Comparison of ENCODE assay signal across 26 cellular contexts in the genomic region with DNA sequence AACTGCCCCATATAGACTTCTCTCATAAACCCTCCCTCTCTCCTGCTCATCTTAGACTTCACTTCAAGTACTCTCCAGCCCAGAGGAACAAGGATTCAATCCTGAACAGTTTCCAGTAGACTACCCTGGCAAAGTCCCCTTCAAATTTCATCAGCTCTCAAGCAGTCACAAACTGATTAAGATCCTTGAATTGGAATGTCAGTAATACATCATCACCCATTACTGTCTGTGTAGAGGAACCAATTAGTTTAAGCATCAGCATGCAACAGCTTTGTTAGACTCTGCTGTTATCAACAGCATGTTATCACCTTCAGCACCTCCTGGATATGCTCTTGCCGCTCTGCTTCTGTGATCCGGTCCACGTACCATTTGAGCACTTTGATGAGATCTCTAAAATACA.
"Had no signal": no experiment of that assay in that cellular context is flagged by ENCODE, and none has a peak within 500 bp of the region (broad histone marks: within the 10 kb centered on the region; RNA-seq: fewer than 3 reads in every experiment).

No MANE protein-coding gene starts in this region.

- H3K36me3 Mint-ChIP-seq: memory B cell; natural killer cell treated with Interleukin-12 subunit alpha and Interleukin-12 subunit beta and Interleukin-15 and Interleukin-18, amount 100 ng/mL, for 72 hours; stimulated activated naive B cell treated with anti-CD40 and anti-IgM and Interleukin-4, amounts not matched to agents 10 μg/mL and 1 μg/mL and 100 μg/mL, for 72 hours had no signal

- H3K9me3 ChIP-seq: esophagus squamous epithelium, gastroesophageal sphincter, left lung, lower lobe of right lung, pancreas, prostate gland, spleen, testis, tibial nerve, upper lobe of right lung, vagina had no signal

- H3K27ac Mint-ChIP-seq: dendritic cell treated with granulocyte-macrophage colony-stimulating factor and Interleukin-4, amounts not matched to agents 40 ng/mL and 50 ng/mL, for 4 days; effector memory CD8-positive, alpha-beta T cell; memory B cell; natural killer cell treated with Interleukin-12 subunit alpha and Interleukin-12 subunit beta and Interleukin-15 and Interleukin-18, amount 100 ng/mL, for 72 hours; stimulated activated naive B cell treated with anti-CD40 and anti-IgM and Interleukin-4, amounts not matched to agents 10 μg/mL and 1 μg/mL and 100 μg/mL, for 72 hours; stimulated activated naive CD8-positive, alpha-beta T cell treated with anti-CD3 and anti-CD28 coated beads, Interleukin-15, amount 100 ng/mL, for 72 hours had no signal

- H3K4me1 ChIP-seq: pancreas, prostate gland had no signal

- H3K27ac ChIP-seq: esophagus squamous epithelium, gastroesophageal sphincter, left lung, lower lobe of right lung, pancreas, prostate gland, spleen, testis, tibial nerve, upper lobe of right lung, vagina had no signal

- H3K4me3 ChIP-seq: esophagus squamous epithelium, gastroesophageal sphincter, left lung, lower lobe of right lung, pancreas, prostate gland, spleen, testis, tibial nerve, upper lobe of right lung, vagina had no signal

- H3K9me3 Mint-ChIP-seq: dendritic cell treated with granulocyte-macrophage colony-stimulating factor and Interleukin-4, amounts not matched to agents 40 ng/mL and 50 ng/mL, for 4 days; effector memory CD8-positive, alpha-beta T cell; memory B cell; natural killer cell treated with Interleukin-12 subunit alpha and Interleukin-12 subunit beta and Interleukin-15 and Interleukin-18, amount 100 ng/mL, for 72 hours; stimulated activated naive B cell treated with anti-CD40 and anti-IgM and Interleukin-4, amounts not matched to agents 10 μg/mL and 1 μg/mL and 100 μg/mL, for 72 hours; stimulated activated naive CD8-positive, alpha-beta T cell treated with anti-CD3 and anti-CD28 coated beads, Interleukin-15, amount 100 ng/mL, for 72 hours had no signal

- ATAC-seq: effector memory CD8-positive, alpha-beta T cell; gastroesophageal sphincter; left lung; lower lobe of right lung; natural killer cell treated with Interleukin-12 subunit alpha and Interleukin-12 subunit beta and Interleukin-15 and Interleukin-18, amount 100 ng/mL, for 72 hours; pancreas; sciatic nerve; stimulated activated naive B cell treated with anti-CD40 and anti-IgM and Interleukin-4, amounts not matched to agents 10 μg/mL and 1 μg/mL and 100 μg/mL, for 72 hours; stimulated activated naive CD8-positive, alpha-beta T cell treated with anti-CD3 and anti-CD28 coated beads, Interleukin-15, amount 100 ng/mL, for 72 hours; upper lobe of right lung had no signal

- DNase-seq: effector memory CD8-positive, alpha-beta T cell; esophagus squamous epithelium; foreskin fibroblast; glutamatergic neuron; islet precursor cell; left lung; lower lobe of right lung; midbrain; occipital lobe; pancreas; spleen; stimulated activated CD4-positive, alpha-beta T cell treated with anti-CD3 and anti-CD28 coated beads, Interleukin-15, amount 100 ng/mL, for 24 hours; stimulated activated CD4-positive, alpha-beta T cell treated with anti-CD3 and anti-CD28 coated beads, Interleukin-1b, Interleukin-23, amount 100 ng/mL, for 48 hours; stimulated activated CD4-positive, alpha-beta T cell treated with anti-CD3 and anti-CD28 coated beads, Interleukin-4, amount 100 ng/mL, for 24 hours; stimulated activated naive B cell treated with anti-CD40 and anti-IgM and Interleukin-4, amounts not matched to agents 10 μg/mL and 1 μg/mL and 100 μg/mL, for 72 hours; stimulated activated naive CD8-positive, alpha-beta T cell treated with anti-CD3 and anti-CD28 coated beads, Interleukin-15, amount 100 ng/mL, for 72 hours; testis; upper lobe of right lung had no signal

- H3K4me1 Mint-ChIP-seq: memory B cell; stimulated activated naive B cell treated with anti-CD40 and anti-IgM and Interleukin-4, amounts not matched to agents 10 μg/mL and 1 μg/mL and 100 μg/mL, for 72 hours; stimulated activated naive CD8-positive, alpha-beta T cell treated with anti-CD3 and anti-CD28 coated beads, Interleukin-15, amount 100 ng/mL, for 72 hours had no signal

- H3K27me3 ChIP-seq: esophagus squamous epithelium, gastroesophageal sphincter, left lung, pancreas, spleen, testis, tibial nerve, upper lobe of right lung, vagina had no signal

- H3K36me3 ChIP-seq: pancreas, prostate gland, spleen, vagina had no signal

- H3K4me3 Mint-ChIP-seq: dendritic cell treated with granulocyte-macrophage colony-stimulating factor and Interleukin-4, amounts not matched to agents 40 ng/mL and 50 ng/mL, for 4 days; effector memory CD8-positive, alpha-beta T cell; memory B cell; natural killer cell treated with Interleukin-12 subunit alpha and Interleukin-12 subunit beta and Interleukin-15 and Interleukin-18, amount 100 ng/mL, for 72 hours; stimulated activated naive B cell treated with anti-CD40 and anti-IgM and Interleukin-4, amounts not matched to agents 10 μg/mL and 1 μg/mL and 100 μg/mL, for 72 hours; stimulated activated naive CD8-positive, alpha-beta T cell treated with anti-CD3 and anti-CD28 coated beads, Interleukin-15, amount 100 ng/mL, for 72 hours had no signal

- H3K27me3 Mint-ChIP-seq: dendritic cell treated with granulocyte-macrophage colony-stimulating factor and Interleukin-4, amounts not matched to agents 40 ng/mL and 50 ng/mL, for 4 days; memory B cell; natural killer cell treated with Interleukin-12 subunit alpha and Interleukin-12 subunit beta and Interleukin-15 and Interleukin-18, amount 100 ng/mL, for 72 hours; stimulated activated naive CD8-positive, alpha-beta T cell treated with anti-CD3 and anti-CD28 coated beads, Interleukin-15, amount 100 ng/mL, for 72 hours had no signal
